Comparison of ENCODE assay signal across 7 cellular contexts in genomic region chr2:120256302-120257000, GRCh38. TPM values are rescaled to one million over a fixed set of nuclear protein-coding genes. Genes with fewer than 3 reads are reported as not detected.
A peak's percentile ranks its signal among the peaks of the same experiment; 100 is the strongest.
DNase-seq lines count a peak whose midpoint lies in the region; ATAC-seq and TF ChIP-seq lines count a peak whose summit lies in the region.
"Not testable (repeated sequence)": the region's sequence is repeated elsewhere in the genome, so short reads cannot be mapped to it uniquely, and the experiment has no call there.

No MANE protein-coding gene starts in this region.

- not testable (repeated sequence) for TF ChIP-seq EP300 in sigmoid colon (IDR thresholded peaks at IDR 0.05)

- DNase-seq in CD8-positive, alpha-beta T cell; mesothelial cell of epicardium (ENCODE audit: low spot score in 2 of 2, unreplicated experiment in 2 of 2): not testable (repeated sequence)
- DNase-seq in NCI-H82 (lab: John Stamatoyannopoulos, UW), result peak; percentile 31
- DNase-seq in endodermal cell, result peak; percentile 59
- DNase-seq in sigmoid colon, result peak; percentile 29

- H3K27me3 Mint-ChIP-seq in CD8-positive, alpha-beta T cell (ENCODE audit: low read depth); activated naive CD4-positive, alpha-beta T cell treated with anti-CD3 and anti-CD28 coated beads, Interleukin-2, amount 50 U/mL, for 24 hours; mesothelial cell of epicardium (ENCODE audit: low read depth): not testable (repeated sequence)
- H3K27me3 Mint-ChIP-seq in endodermal cell (ENCODE audit: insufficient read depth), result peaks cover 23% of the 10 kb centered on the region

- WGBS in endodermal cell (ENCODE audit: insufficient coverage in 1 of 2, insufficient read length in 1 of 2), 2 experiments, result 74 to 83% methylated on average over 6 to 8 of the region's 8 CpGs
- 56 to 60% methylated on average over 8 of the region's 8 CpGs for WGBS in sigmoid colon, 2 donors

- H3K4me3 Mint-ChIP-seq in CD8-positive, alpha-beta T cell; endodermal cell; mesothelial cell of epicardium: not testable (repeated sequence)
- peak overlapping the region; percentile 16 for H3K4me3 Mint-ChIP-seq in activated naive CD4-positive, alpha-beta T cell treated with anti-CD3 and anti-CD28 coated beads, Interleukin-2, amount 50 U/mL, for 24 hours

- CTCF ChIA-PET in CD8-positive, alpha-beta T cell (lab: Charles Lee), result interaction anchor here (1.3 to 2.7 kb wide), 3 partner anchors 9 to 56 kb away, joined by 3 to 13 read pairs (median 3); no protein-coding TSS in a partner anchor

- peaks cover 47% of the 10 kb centered on the region for H3K4me1 Mint-ChIP-seq in CD8-positive, alpha-beta T cell (ENCODE audit: low read depth)
- H3K4me1 Mint-ChIP-seq in activated naive CD4-positive, alpha-beta T cell treated with anti-CD3 and anti-CD28 coated beads, Interleukin-2, amount 50 U/mL, for 24 hours, result peaks cover 61% of the 10 kb centered on the region
- peaks cover 14% of the 10 kb centered on the region for H3K4me1 Mint-ChIP-seq in endodermal cell
- H3K4me1 Mint-ChIP-seq in mesothelial cell of epicardium, result peaks cover 42% of the 10 kb centered on the region

- not testable (repeated sequence) for H3K9me3 Mint-ChIP-seq in CD8-positive, alpha-beta T cell; activated naive CD4-positive, alpha-beta T cell treated with anti-CD3 and anti-CD28 coated beads, Interleukin-2, amount 50 U/mL, for 24 hours; mesothelial cell of epicardium
- H3K9me3 Mint-ChIP-seq in endodermal cell, result peaks cover 34% of the 10 kb centered on the region

- H3K27me3 ChIP-seq in CD8-positive, alpha-beta T cell (ENCODE audit: insufficient read depth, low read length); endodermal cell (ENCODE audit: control insufficient read depth, insufficient read depth, low read length, poor library complexity, severe bottlenecking); sigmoid colon: not testable (repeated sequence)

- H3K27ac Mint-ChIP-seq in CD8-positive, alpha-beta T cell, result peak overlapping the region; percentile 9
- H3K27ac Mint-ChIP-seq in activated naive CD4-positive, alpha-beta T cell treated with anti-CD3 and anti-CD28 coated beads, Interleukin-2, amount 50 U/mL, for 24 hours, result peak overlapping the region; percentile 31
- H3K27ac Mint-ChIP-seq in endodermal cell, result not testable (repeated sequence)
- H3K27ac Mint-ChIP-seq in mesothelial cell of epicardium, result peak overlapping the region; percentile 4

- TF ChIP-seq CTCF in CD8-positive, alpha-beta T cell (IDR thresholded peaks at IDR 0.05); VCaP (conservative IDR thresholded peaks at IDR 0.05); endodermal cell (conservative IDR thresholded peaks at IDR 0.05); mesothelial cell of epicardium (IDR thresholded peaks at IDR 0.05; ENCODE audit: unreplicated experiment); sigmoid colon (IDR thresholded peaks at IDR 0.05): not testable (repeated sequence)

- H3K4me3 ChIP-seq in CD8-positive, alpha-beta T cell (ENCODE audit: low read depth, low read length); sigmoid colon: not testable (repeated sequence)
- peak overlapping the region; percentile 58 for H3K4me3 ChIP-seq in endodermal cell (ENCODE audit: low read length)

- not testable (repeated sequence) for H3K27ac ChIP-seq in CD8-positive, alpha-beta T cell (ENCODE audit: low read depth, low read length); endodermal cell (ENCODE audit: low read depth, low read length); sigmoid colon
- peak overlapping the region; percentile 19; the same call in 1 of the 2 replicates for H3K27ac ChIP-seq in VCaP

- H3K36me3 ChIP-seq in CD8-positive, alpha-beta T cell (ENCODE audit: insufficient read depth, low read length); sigmoid colon: not testable (repeated sequence)
- peaks cover 12% of the 10 kb centered on the region for H3K36me3 ChIP-seq in endodermal cell (ENCODE audit: control insufficient read depth, insufficient read depth, low read length)

- not testable (repeated sequence) for H3K9ac ChIP-seq in endodermal cell (ENCODE audit: extremely low read depth, low read length, poor library complexity, severe bottlenecking)

- H3K36me3 Mint-ChIP-seq in CD8-positive, alpha-beta T cell, result peaks cover 23% of the 10 kb centered on the region
- H3K36me3 Mint-ChIP-seq in activated naive CD4-positive, alpha-beta T cell treated with anti-CD3 and anti-CD28 coated beads, Interleukin-2, amount 50 U/mL, for 24 hours, result not testable (repeated sequence)
- H3K36me3 Mint-ChIP-seq in endodermal cell (ENCODE audit: low read depth) (peaks cover 38% of the 10 kb centered on the region), mesothelial cell of epicardium (peaks cover 11% of the 10 kb centered on the region)

- not testable (repeated sequence) for H3K9me3 ChIP-seq in CD8-positive, alpha-beta T cell (ENCODE audit: low read length); sigmoid colon
- peaks cover 40% of the 10 kb centered on the region for H3K9me3 ChIP-seq in endodermal cell (ENCODE audit: control insufficient read depth, low read length)

- intact Hi-C loops in CD8-positive, alpha-beta T cell (cut with DNase I, micrococcal nuclease), result loop anchor here in 1 of 2 experiments (10.0 kb wide), 1 partner anchor 242 kb away; the partner anchor contains the start of gene EPB41L5
- intact Hi-C loops in sigmoid colon (cut with DNase I), result not testable (repeated sequence)

- TF ChIP-seq POLR2A in sigmoid colon (IDR thresholded peaks at IDR 0.05), result not testable (repeated sequence)

- POLR2A ChIA-PET in CD8-positive, alpha-beta T cell (lab: Charles Lee), result not testable (repeated sequence)

- H3K4me1 ChIP-seq in CD8-positive, alpha-beta T cell (ENCODE audit: insufficient read depth, low read length), result peaks cover 18% of the 10 kb centered on the region
- H3K4me1 ChIP-seq in endodermal cell (ENCODE audit: control insufficient read depth, insufficient read depth, low read length), result not testable (repeated sequence)
- peaks cover 0 to 27% (median 14%) of the 10 kb centered on the region in 4 donors for H3K4me1 ChIP-seq in sigmoid colon

- not testable (repeated sequence) for ATAC-seq in CD8-positive, alpha-beta T cell

RNA-seq across cellular contexts. Expression of gene RALB, which starts 3.8 kb away (rescaled TPM):
- 1 to 10 TPM; 3.1 to 3.2 TPM for total RNA-seq in CD8-positive, alpha-beta T cell
- total RNA-seq in endodermal cell (10 to 100 TPM; 37.1 to 45.8 TPM), mesothelial cell of epicardium (25.1 to 25.9 TPM (median 25.3 TPM) in 3 replicates), sigmoid colon (10 to 100 TPM; 47.9 to 60.2 (median 50.5) TPM)
- 34.9 TPM for polyA plus RNA-seq in endodermal cell (2013, experiment 1 of 2)
- polyA plus RNA-seq in endodermal cell (2013, experiment 2 of 2), result 34.2 TPM
- 100 to 1,000 TPM in 2 of 3 donors, 10 to 100 TPM in 1; 86.6 to 143 (median 118) TPM for polyA plus RNA-seq in sigmoid colon

RNA-seq across cellular contexts. Expression of gene TMEM185B, which starts 33.3 kb away (rescaled TPM):
- total RNA-seq in CD8-positive, alpha-beta T cell, result 10 to 100 TPM; 21.3 to 23.5 TPM
- total RNA-seq in endodermal cell (10 to 100 TPM; 19.5 to 22.9 TPM), mesothelial cell of epicardium (27.8 to 28.6 TPM (median 27.9 TPM) in 3 replicates), sigmoid colon (10 to 100 TPM; 16.8 to 32.1 (median 25.0) TPM)
- 19.9 TPM for polyA plus RNA-seq in endodermal cell (2013, experiment 1 of 2)
- 17.1 TPM for polyA plus RNA-seq in endodermal cell (2013, experiment 2 of 2)
- 1 to 10 TPM; 1.6 to 9.7 (median 1.8) TPM for polyA plus RNA-seq in sigmoid colon
